In the genomic region with DNA sequence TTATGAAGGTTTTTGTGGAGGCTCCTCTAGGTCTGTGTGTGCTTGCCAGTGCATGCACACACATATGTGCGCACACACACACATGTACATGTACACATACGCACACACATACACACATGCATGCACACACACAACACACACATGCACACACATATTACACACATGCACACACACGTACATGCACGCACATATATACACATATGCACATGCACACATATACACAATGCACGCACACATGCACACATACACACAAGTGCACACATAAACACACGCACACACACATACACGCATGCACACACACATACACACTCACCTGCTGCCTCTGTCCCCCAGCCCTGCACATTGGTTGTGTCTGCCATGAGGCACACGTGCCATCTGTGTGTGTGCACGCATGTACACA, we compare ENCODE assay signal across 18 cellular contexts.
A peak's percentile ranks its signal among the peaks of the same experiment; 100 is the strongest.
DNase-seq lines count a peak whose midpoint lies in the region; ATAC-seq, FAIRE-seq and TF ChIP-seq lines count a peak whose summit lies in the region.
"Had no signal": no experiment of that assay in that cellular context is flagged by ENCODE, and none has a peak within 500 bp of the region (broad histone marks: within the 10 kb centered on the region; RNA-seq: fewer than 3 reads in every experiment).

No MANE protein-coding gene starts in this region.

- H4K8ac ChIP-seq in H1 (ENCODE audit: extremely low read depth, insufficient read depth, low read length) = no peak overlapping the region

- POLR2A ChIA-PET in H1 (lab: Charles Lee; ENCODE audit: partially characterized antibody) = no interaction called here

- H3K4me1 ChIP-seq in H1 (replicated peaks in 1 of 4; ENCODE audit: control insufficient read depth in 3 of 4, insufficient read depth in 4 of 4, low read length in 3 of 4) = peaks cover 0 to 6% (median 0%) of the 10 kb centered on the region in 4 experiments; a peak in 3 of 7 replicates

- no peak overlapping the region for H3K4me3 ChIP-seq in H1 (ENCODE audit: extremely low read depth in 1 of 4, insufficient read depth in 2 of 4, low read depth in 3 of 4, low read length in 4 of 4)
- H3K4me3 ChIP-seq: GM23338 had no signal

- H2AK5ac ChIP-seq in H1 (ENCODE audit: low read depth, low read length) = 0 out of 2 replicates have a peak overlapping the region, but pooled peaks have one; percentile 57

- no peak overlapping the region for H2BK120ac ChIP-seq in H1 (replicated peaks; ENCODE audit: low read depth, low read length)

- peaks cover 3% of the 10 kb centered on the region; the same call in 1 of the 2 replicates for H3K23me2 ChIP-seq in H1 (ENCODE audit: low read depth, low read length)

- H3K23ac ChIP-seq in H1 (ENCODE audit: insufficient read length) = no peak overlapping the region

- no peak overlapping the region for H3K4me2 ChIP-seq in H1 (ENCODE audit: insufficient read depth in 1 of 2, low read depth in 2 of 2, low read length in 2 of 2)
- H3K4me2 ChIP-seq: GM23338 had no signal

- H3K79me2 ChIP-seq in H1 (ENCODE audit: control insufficient read depth in 1 of 2, insufficient read depth in 2 of 2, low read length in 2 of 2) = no peaks in the 10 kb centered on the region

- H3K36me3 ChIP-seq in H1 (ENCODE audit: control insufficient read depth in 2 of 4, insufficient read depth in 4 of 4, low read length in 3 of 4) = no peaks in the 10 kb centered on the region
- H3K36me3 ChIP-seq: BLaER1 treated with 17β-estradiol and CSF1 and Interleukin-3, amounts not matched to agents 10 nM and 100 nM had no signal

- no peak overlapping the region for H4K5ac ChIP-seq in H1 (ENCODE audit: insufficient read length, low read depth, low read length)

- H3K36me3 Mint-ChIP-seq in IgD-negative memory B cell = no peaks in the 10 kb centered on the region
- H3K36me3 Mint-ChIP-seq in type B pancreatic cell = no peaks in the 10 kb centered on the region
- no peaks in the 10 kb centered on the region for H3K36me3 Mint-ChIP-seq in activated T-cell treated with anti-CD3 and anti-CD28 coated beads, Interleukin-2, amount 50 U/mL, for 72 hours (ENCODE audit: insufficient read depth in 2 of 2)
- no peaks in the 10 kb centered on the region for H3K36me3 Mint-ChIP-seq in immature natural killer cell
- H3K36me3 Mint-ChIP-seq: CD8-positive, alpha-beta T cell had no signal

- TF ChIP-seq RAD21 in H1 (IDR thresholded peaks at IDR 0.05 in 1 of 2, conservative IDR thresholded peaks at IDR 0.05 in 1 of 2; ENCODE audit: low read depth in 2 of 2, low read length in 2 of 2) = no peak

- peak; percentile 77 for FAIRE-seq in GM12891 (lab: Jason Lieb, UNC)
- FAIRE-seq in H1 (lab: Jason Lieb, UNC) = no peak

- H3K4me3 Mint-ChIP-seq in IgD-negative memory B cell (no peak overlapping the region), type B pancreatic cell (no peak overlapping the region), immature natural killer cell (no peak overlapping the region)
- H3K4me3 Mint-ChIP-seq in activated T-cell treated with anti-CD3 and anti-CD28 coated beads, Interleukin-2, amount 50 U/mL, for 72 hours = no peak overlapping the region
- H3K4me3 Mint-ChIP-seq: B cell; CD8-positive, alpha-beta T cell; GM23338 had no signal

- H3K4me1 Mint-ChIP-seq in IgD-negative memory B cell = peaks cover 0 to 1% (median 0%) of the 10 kb centered on the region in 3 donors
- peaks cover 8% of the 10 kb centered on the region for H3K4me1 Mint-ChIP-seq in type B pancreatic cell (ENCODE audit: unreplicated experiment)
- peaks cover 2% of the 10 kb centered on the region for H3K4me1 Mint-ChIP-seq in activated T-cell treated with anti-CD3 and anti-CD28 coated beads, Interleukin-2, amount 50 U/mL, for 72 hours (ENCODE audit: low read depth)
- H3K4me1 Mint-ChIP-seq in immature natural killer cell = peaks cover 0 to 4% of the 10 kb centered on the region in 2 donors
- H3K4me1 Mint-ChIP-seq: GM23338 had no signal

- no peak overlapping the region for H3K56ac ChIP-seq in H1 (replicated peaks; ENCODE audit: insufficient read length, low read depth, low read length)

- no peak for TF ChIP-seq CTCF in H1 (IDR thresholded peaks at IDR 0.05; ENCODE audit: control extremely low read depth in 1 of 3, insufficient read depth in 1 of 3, low read depth in 1 of 3, low read length in 3 of 3)
- no peak for TF ChIP-seq CTCF in type B pancreatic cell (conservative IDR thresholded peaks at IDR 0.05)

- H3K4ac ChIP-seq in H1 (replicated peaks; ENCODE audit: insufficient read length, low read depth, low read length) = no peak overlapping the region

- H2BK5ac ChIP-seq in H1 (ENCODE audit: low read depth, low read length) = no peak overlapping the region; the same call in 1 of the 2 replicates

- no peak overlapping the region for H2BK15ac ChIP-seq in H1 (ENCODE audit: low read length)

- H3K14ac ChIP-seq in H1 (ENCODE audit: insufficient read length) = no peak overlapping the region

- H3K9me3 ChIP-seq in H1 (ENCODE audit: insufficient read depth in 2 of 2, low read depth in 1 of 2, low read length in 1 of 2) = no peaks in the 10 kb centered on the region; a peak in 1 of 4 replicates

- H2BK20ac ChIP-seq in H1 (ENCODE audit: low read length) = no peak overlapping the region

- H3K27me3 Mint-ChIP-seq in IgD-negative memory B cell = peaks cover 26% of the 10 kb centered on the region
- H3K27me3 Mint-ChIP-seq in type B pancreatic cell = peaks cover 2% of the 10 kb centered on the region
- peaks cover 19% of the 10 kb centered on the region for H3K27me3 Mint-ChIP-seq in activated T-cell treated with anti-CD3 and anti-CD28 coated beads, Interleukin-2, amount 50 U/mL, for 72 hours (ENCODE audit: low read depth)
- H3K27me3 Mint-ChIP-seq in immature natural killer cell (ENCODE audit: low read depth in 3 of 3) = peaks cover 3 to 16% (median 3%) of the 10 kb centered on the region in 3 donors

- H3K79me1 ChIP-seq in H1 (ENCODE audit: low read depth, low read length) = no peaks in the 10 kb centered on the region

- ATAC-seq in activated T-cell treated with anti-CD3 and anti-CD28 coated beads, Interleukin-2, amount 50 U/mL, for 72 hours (replicated peaks in 1 of 2) = no peak
- ATAC-seq: CD8-positive, alpha-beta T cell; GM23338; HCT116 had no signal

- H3K9me3 Mint-ChIP-seq in IgD-negative memory B cell (peaks cover 0 to 1% (median 0%) of the 10 kb centered on the region in 3 donors), type B pancreatic cell (no peaks in the 10 kb centered on the region), immature natural killer cell (no peaks in the 10 kb centered on the region)
- H3K9me3 Mint-ChIP-seq in activated T-cell treated with anti-CD3 and anti-CD28 coated beads, Interleukin-2, amount 50 U/mL, for 72 hours = no peaks in the 10 kb centered on the region
- H3K9me3 Mint-ChIP-seq: CD8-positive, alpha-beta T cell; GM23338 had no signal

- TF ChIP-seq POLR2A in GM12891 (IDR thresholded peaks at IDR 0.05; ENCODE audit: low read depth, low read length) (no peak), H1 (IDR thresholded peaks at IDR 0.05; ENCODE audit: control extremely low read depth in 1 of 2, low read depth in 2 of 2, low read length in 2 of 2) (no peak)

- H4K91ac ChIP-seq in H1 (replicated peaks; ENCODE audit: insufficient read length, low read length) = no peak overlapping the region

- 85% methylated on average over 9 of the region's 9 CpGs; no CpG with 5 or more reads in 1 of the 2 experiments for WGBS in H1 (ENCODE audit: extremely low coverage in 1 of 2, insufficient coverage in 1 of 2, insufficient read length in 1 of 2, insufficient replicate concordance in 2 of 2, low coverage in 1 of 2, low lambda C conversion rate in 2 of 2, missing lambda C conversion rate in 1 of 2), 2 experiments

- DNase-seq in GM12891 (ENCODE audit: insufficient read length, low spot score) (no peak), H1 (ENCODE audit: low read depth in 1 of 2, low spot score in 2 of 2) (no peak), type B pancreatic cell (ENCODE audit: extremely low spot score, unreplicated experiment) (no peak), A172 (ENCODE audit: low spot score) (no peak), immature natural killer cell (no peak)
- no peak for DNase-seq in activated T-cell treated with anti-CD3 and anti-CD28 coated beads, Interleukin-2, amount 50 U/mL, for 72 hours
- DNase-seq: 8988T; Calu3; CD8-positive, alpha-beta T cell; DMS79 treated with DMSO at 0.1 percent for 48 hours; GF-D8; H7; KBM-7 had no signal

- no peak overlapping the region for H3K27ac ChIP-seq in H1 (ENCODE audit: low read depth, low read length)
- H3K27ac ChIP-seq: BLaER1 treated with 17β-estradiol and CSF1 and Interleukin-3, amounts not matched to agents 10 nM and 100 nM had no signal

- no peak for TF ChIP-seq EP300 in H1 (IDR thresholded peaks at IDR 0.05; ENCODE audit: borderline replicate concordance in 1 of 2, low read depth in 2 of 2, low read length in 2 of 2)

- no peak overlapping the region for H2BK12ac ChIP-seq in H1 (ENCODE audit: low read depth, low read length)

- no peak overlapping the region for H2AFZ ChIP-seq in H1 (ENCODE audit: low read length)
- H2AFZ ChIP-seq: GM23338 had no signal

- H3K27ac Mint-ChIP-seq in IgD-negative memory B cell (peak overlapping the region in 2 of 3 donors; percentile 46 to 86), type B pancreatic cell (peak overlapping the region; percentile 40), immature natural killer cell (no peak overlapping the region)
- no peak overlapping the region for H3K27ac Mint-ChIP-seq in activated T-cell treated with anti-CD3 and anti-CD28 coated beads, Interleukin-2, amount 50 U/mL, for 72 hours
- H3K27ac Mint-ChIP-seq: B cell; CD8-positive, alpha-beta T cell; GM23338 had no signal

- peaks cover 0 to 2% of the 10 kb centered on the region in 2 experiments for H4K20me1 ChIP-seq in H1 (replicated peaks in 1 of 2; ENCODE audit: control insufficient read depth in 1 of 2, insufficient read depth in 2 of 2, low read length in 2 of 2)

- CTCF ChIA-PET in H1 (lab: Charles Lee; ENCODE audit: partially characterized antibody) = interaction anchor here (1.1 to 2.1 kb wide), 6 partner anchors 16 to 143 kb away, joined by 3 to 6 read pairs (median 4); no protein-coding TSS in a partner anchor

- no peak overlapping the region; a peak in 1 of 7 replicates for H3K9ac ChIP-seq in H1 (replicated peaks in 1 of 4; ENCODE audit: extremely low read depth in 1 of 4, low read depth in 3 of 4, low read length in 3 of 4)

- peaks cover 0 to 11% (median 6%) of the 10 kb centered on the region in 4 experiments; a peak in 5 of 7 replicates for H3K27me3 ChIP-seq in H1 (replicated peaks in 1 of 4; ENCODE audit: control insufficient read depth in 3 of 4, extremely low read depth in 1 of 4, insufficient read depth in 3 of 4, low read length in 3 of 4)

- H3K18ac ChIP-seq in H1 (ENCODE audit: extremely low read depth, low read length) = no peak overlapping the region

TF ChIP-seq in GM12891, 5 proteins besides CTCF, POLR2A, EP300 and RAD21:
- TF ChIP-seq PAX5 (IDR thresholded peaks at IDR 0.05; ENCODE audit: insufficient read depth, low read length, severe bottlenecking) = no peak

TF ChIP-seq in H1, 55 proteins besides CTCF, POLR2A, EP300 and RAD21 (continues in another document):
- TF ChIP-seq SP4 (IDR thresholded peaks at IDR 0.05; ENCODE audit: low read length) (no peak), RFX5 (IDR thresholded peaks at IDR 0.05; ENCODE audit: borderline replicate concordance, low read depth, low read length) (no peak), NRF1 (IDR thresholded peaks at IDR 0.05; ENCODE audit: low read depth, low read length) (no peak), GABPA (IDR thresholded peaks at IDR 0.05; ENCODE audit: borderline replicate concordance, insufficient read depth, low read length) (no peak), HDAC6 (IDR thresholded peaks at IDR 0.05; ENCODE audit: low read depth, low read length) (no peak)

Comparison
In these comparisons a context has a peak if more than half of its experiments do, and no peak if none do; other contexts are left out.
1. H3K27ac Mint-ChIP-seq: peak in IgD-negative memory B cell (2 of 3) and type B pancreatic cell (single experiment); none in activated T-cell treated with anti-CD3 and anti-CD28 coated beads, Interleukin-2, amount 50 U/mL, for 72 hours (single experiment) and immature natural killer cell (0 of 6).